Comparison of ENCODE assay signal across 18 cellular contexts in the genomic region with DNA sequence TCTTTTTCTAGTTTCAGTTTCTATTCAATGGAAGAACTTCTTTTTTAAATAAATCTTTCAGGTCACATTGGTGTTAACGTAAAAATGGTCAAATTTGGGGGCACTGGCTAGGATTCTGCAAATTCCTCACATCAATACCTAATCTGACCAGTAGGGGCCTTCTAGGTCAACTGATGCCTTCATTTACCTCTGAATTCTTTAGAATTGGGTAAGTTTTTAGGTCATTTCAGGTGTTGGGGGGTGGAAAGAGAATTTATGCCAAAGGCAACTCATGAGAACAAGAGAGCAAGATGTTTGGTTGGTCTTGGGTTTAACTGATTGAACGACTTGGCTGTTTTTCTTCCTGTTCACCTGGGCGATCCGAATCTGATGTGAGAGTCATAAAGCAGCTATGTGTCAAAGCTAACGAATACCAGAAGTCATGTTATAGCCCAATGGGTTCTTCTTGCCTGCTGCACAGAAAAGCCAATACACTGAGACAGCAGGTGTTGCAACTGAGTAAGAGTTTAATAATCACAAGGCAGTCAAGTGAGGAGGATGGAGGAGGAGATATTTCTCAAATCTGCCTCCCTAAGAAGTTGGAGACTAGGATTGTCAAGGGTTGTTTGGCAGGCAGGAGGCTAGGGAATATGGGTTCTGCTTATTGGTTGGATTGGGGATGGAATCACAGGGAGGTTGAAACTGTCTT. TPM values are rescaled to one million over a fixed set of nuclear protein-coding genes. Genes with fewer than 3 reads are reported as not detected.
DNase-seq lines count a peak whose midpoint lies in the region; ATAC-seq and TF ChIP-seq lines count a peak whose summit lies in the region.
"Had no signal": no experiment of that assay in that cellular context is flagged by ENCODE, and none has a peak within 500 bp of the region (broad histone marks: within the 10 kb centered on the region; RNA-seq: fewer than 3 reads in every experiment).

No MANE protein-coding gene starts in this region.

- H3K27ac ChIP-seq in SK-N-SH (ENCODE audit: low read depth in 2 of 2, low read length in 1 of 2) (no peak overlapping the region), Panc1 (ENCODE audit: low read length) (no peak overlapping the region)
- H3K27ac ChIP-seq: sigmoid colon, VCaP had no signal

- in situ Hi-C loops in Panc1 (cut with HindIII; ENCODE audit: low pct_unique_long_range_greater_than_20kb, low sequenced_read_pairs) = no loop called here

- no peak overlapping the region for H2AFZ ChIP-seq in SK-N-SH (ENCODE audit: low read depth)

- WGBS in SK-N-SH (ENCODE audit: low lambda C conversion rate) = 89% methylated on average over 5 of the region's 5 CpGs

- BruUV-seq in Panc1 (replicated peaks; lab: Mats Ljungman, UMichigan) = no TSS peak

- H3K27ac Mint-ChIP-seq in type B pancreatic cell = no peak overlapping the region
- H3K27ac Mint-ChIP-seq: activated naive CD8-positive, alpha-beta T cell; natural killer cell; stimulated activated naive CD8-positive, alpha-beta T cell treated with anti-CD3 and anti-CD28 coated beads, Interleukin-15, Interleukin-2, amounts not matched to agents 100 ng/mL and 50 ng/mL, for 24 hours had no signal

- H3K79me2 ChIP-seq in SK-N-SH (ENCODE audit: insufficient read depth) = no peaks in the 10 kb centered on the region

- TF ChIP-seq CTCF in SK-N-SH (IDR thresholded peaks at IDR 0.05) (peak; percentile 47), Panc1 (IDR thresholded peaks at IDR 0.05) (peak; percentile 31; the same call in 1 of the 2 replicates), fibroblast of villous mesenchyme (IDR thresholded peaks at IDR 0.05; ENCODE audit: insufficient read depth, low read depth, low read length) (peak; percentile 31), type B pancreatic cell (conservative IDR thresholded peaks at IDR 0.05) (peak; percentile 65), omental fat pad (IDR thresholded peaks at IDR 0.05) (no peak)

- H3K4me1 Mint-ChIP-seq in type B pancreatic cell (ENCODE audit: unreplicated experiment) = no peaks in the 10 kb centered on the region
- H3K4me1 Mint-ChIP-seq: natural killer cell had no signal

- H3K4me1 ChIP-seq in SK-N-SH (ENCODE audit: control insufficient read depth in 1 of 2, insufficient read depth in 2 of 2, low read depth in 1 of 2, low read length in 1 of 2) (no peaks in the 10 kb centered on the region; a peak in 2 of 4 replicates), Panc1 (ENCODE audit: control insufficient read depth, insufficient read depth, low read length) (no peaks in the 10 kb centered on the region)
- H3K4me1 ChIP-seq: sigmoid colon had no signal

- peaks cover 57 to 75% of the 10 kb centered on the region in 2 experiments for H3K36me3 ChIP-seq in SK-N-SH (replicated peaks in 1 of 2; ENCODE audit: control insufficient read depth in 1 of 2, insufficient read depth in 2 of 2, low read length in 1 of 2)
- no peaks in the 10 kb centered on the region; the same call in 1 of the 2 replicates for H3K36me3 ChIP-seq in Panc1 (ENCODE audit: control insufficient read depth, insufficient read depth, low read length)

- TF ChIP-seq RAD21 in SK-N-SH (IDR thresholded peaks at IDR 0.05; ENCODE audit: low read length) = no peak

- H3K4me2 ChIP-seq in SK-N-SH = no peak overlapping the region

- H4K20me1 ChIP-seq in SK-N-SH (ENCODE audit: insufficient read depth) = no peaks in the 10 kb centered on the region

- CTCF ChIA-PET in SK-N-SH (lab: Yijun Ruan, JAX) = interaction anchor here (1.0 kb wide), 1 partner anchor 13 kb away, joined by 3 read pairs; no protein-coding TSS in a partner anchor
- CTCF ChIA-PET in Panc1 (lab: Charles Lee) = no interaction called here

- intact Hi-C loops in Panc1 (cut with micrococcal nuclease; ENCODE audit: unreplicated experiment) = no loop called here

- H3K36me3 Mint-ChIP-seq in type B pancreatic cell = peaks cover 46% of the 10 kb centered on the region

- H3K27me3 Mint-ChIP-seq in type B pancreatic cell = no peaks in the 10 kb centered on the region

- no peak for TF ChIP-seq EP300 in SK-N-SH (IDR thresholded peaks at IDR 0.05; ENCODE audit: borderline replicate concordance in 1 of 2, low read depth in 1 of 2, low read length in 1 of 2)

- H3K27me3 ChIP-seq in SK-N-SH (ENCODE audit: insufficient read depth) (no peaks in the 10 kb centered on the region), Panc1 (ENCODE audit: control insufficient read depth, insufficient read depth, low read length) (no peaks in the 10 kb centered on the region)
- H3K27me3 ChIP-seq: sigmoid colon had no signal

- ATAC-seq in SK-N-SH treated with all-trans-retinoic acid at 6 μM for 48 hours (no peak), Panc1 (no peak), omental fat pad (ENCODE audit: low FRiP score) (no peak), HG03378 (IDR thresholded peaks at IDR 0.05; ENCODE audit: unreplicated experiment) (no peak)
- ATAC-seq: left lobe of liver, natural killer cell had no signal

- no peak overlapping the region for H3K4me3 Mint-ChIP-seq in type B pancreatic cell
- H3K4me3 Mint-ChIP-seq: activated naive CD8-positive, alpha-beta T cell; natural killer cell; stimulated activated naive CD8-positive, alpha-beta T cell treated with anti-CD3 and anti-CD28 coated beads, Interleukin-15, Interleukin-2, amounts not matched to agents 100 ng/mL and 50 ng/mL, for 24 hours had no signal

- H3K9me3 ChIP-seq in SK-N-SH (peaks cover 21% of the 10 kb centered on the region), Panc1 (ENCODE audit: control insufficient read depth, insufficient read depth, low read depth, low read length) (peaks cover 19% of the 10 kb centered on the region; the same call in 1 of the 2 replicates)

- H3K9me3 Mint-ChIP-seq in type B pancreatic cell = peaks cover 6% of the 10 kb centered on the region

- H3K9me2 ChIP-seq in SK-N-SH = no peaks in the 10 kb centered on the region

- peaks cover 3% of the 10 kb centered on the region for H3F3A ChIP-seq in SK-N-SH (replicated peaks; ENCODE audit: insufficient read depth)

- POLR2A ChIA-PET in SK-N-SH (lab: Yijun Ruan, JAX) (no interaction called here), Panc1 (lab: Charles Lee) (no interaction called here)

- H3K4me3 ChIP-seq in SK-N-SH (ENCODE audit: low read depth in 2 of 2, low read length in 1 of 2) (no peak overlapping the region; a peak in 1 of 4 replicates), Panc1 (ENCODE audit: low read depth in 2 of 2, low read length in 2 of 2) (no peak overlapping the region), fibroblast of villous mesenchyme (ENCODE audit: low read depth, low read length) (no peak overlapping the region)
- H3K4me3 ChIP-seq: sigmoid colon had no signal

- no peak overlapping the region for H3K9ac ChIP-seq in SK-N-SH

- DNase-seq in SK-N-SH = no peak
- no peak for DNase-seq in Panc1 (ENCODE audit: low read depth, low spot score)
- DNase-seq in fibroblast of villous mesenchyme (ENCODE audit: low read depth) = no peak
- no peak for DNase-seq in type B pancreatic cell (ENCODE audit: extremely low spot score, unreplicated experiment)
- DNase-seq in omental fat pad (ENCODE audit: low spot score) = no peak
- DNase-seq in NCI-H1417 (lab: John Stamatoyannopoulos, UW) = no peak
- DNase-seq: 8988T; central memory CD4-positive, alpha-beta T cell; COR-L47; natural killer cell; NCI-H345; sigmoid colon had no signal

TF ChIP-seq in SK-N-SH, 30 proteins besides CTCF, POLR2A, EP300 and RAD21 (continues in another document):
- TF ChIP-seq GATA2 (CRISPR knock-in tag; IDR thresholded peaks at IDR 0.05) = no peak
- no peak for TF ChIP-seq ELF1 (IDR thresholded peaks at IDR 0.05)
- no peak for TF ChIP-seq FOXM1 (IDR thresholded peaks at IDR 0.05; ENCODE audit: low read depth)
- TF ChIP-seq RFX5 (IDR thresholded peaks at IDR 0.05; ENCODE audit: low read length) = no peak
- TF ChIP-seq, protein P1, sequence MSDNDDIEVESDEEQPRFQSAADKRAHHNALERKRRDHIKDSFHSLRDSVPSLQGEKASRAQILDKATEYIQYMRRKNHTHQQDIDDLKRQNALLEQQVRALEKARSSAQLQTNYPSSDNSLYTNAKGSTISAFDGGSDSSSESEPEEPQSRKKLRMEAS (IDR thresholded peaks at IDR 0.05; ENCODE audit: low read depth) = no peak
- TF ChIP-seq NRF1 (IDR thresholded peaks at IDR 0.05; ENCODE audit: low read depth, low read length) = no peak

TF ChIP-seq in SK-N-SH treated with all-trans-retinoic acid at 6 μM for 48 hours, 23 proteins besides CTCF, POLR2A, EP300 and RAD21 (continues in another document):
- no peak for TF ChIP-seq ARNTL (CRISPR knock-in tag; IDR thresholded peaks at IDR 0.05; ENCODE audit: borderline replicate concordance, low read depth)
- TF ChIP-seq ZNF565 (CRISPR knock-in tag; conservative IDR thresholded peaks at IDR 0.05; ENCODE audit: low read depth) = no peak
- TF ChIP-seq ZNF70 (CRISPR knock-in tag; IDR thresholded peaks at IDR 0.05) = no peak

RNA-seq across cellular contexts. Expression of a gene that starts 15.3 kb away (rescaled TPM):
- 7.2 and 10.4 TPM in 2 replicates for polyA plus RNA-seq in SK-N-SH (2012; rRNA removed)
- 10.5 and 13.2 TPM in 2 replicates for polyA plus RNA-seq in SK-N-SH (2012; cell fraction: cytosol; rRNA removed)
- polyA plus RNA-seq in SK-N-SH (2012; cell fraction: nucleus; rRNA removed) = 7.4 and 14.2 TPM in 2 replicates
- total RNA-seq in Panc1 (2021; ENCODE audit: unreplicated experiment) = 8.3 TPM
- polyA plus RNA-seq in Panc1 (2012; ENCODE audit: insufficient read length) = 3.3 TPM
- 10.3 and 14.2 TPM in 2 replicates for total RNA-seq in fibroblast of villous mesenchyme
- total RNA-seq in type B pancreatic cell (ENCODE audit: low replicate concordance) = 6.7 and 13.4 TPM in 2 replicates
- total RNA-seq in omental fat pad = 1 to 10 TPM; 2.5 to 7.1 (median 5.0) TPM

RNA-seq across cellular contexts. Expression of a gene that starts 15.7 kb away (rescaled TPM):
- 2.9 and 3.2 TPM in 2 replicates for polyA plus RNA-seq in SK-N-SH (2012; rRNA removed)
- 4.4 TPM in 2 replicates for polyA plus RNA-seq in SK-N-SH (2012; cell fraction: cytosol; rRNA removed)
- polyA plus RNA-seq in SK-N-SH (2012; cell fraction: nucleus; rRNA removed) = 2.5 and 3.8 TPM in 2 replicates
- total RNA-seq in Panc1 (2021; ENCODE audit: unreplicated experiment) = 6.7 TPM
- 2.5 TPM for polyA plus RNA-seq in Panc1 (2012; ENCODE audit: insufficient read length)
- total RNA-seq in fibroblast of villous mesenchyme = 1.9 and 2.6 TPM in 2 replicates
- total RNA-seq in type B pancreatic cell (ENCODE audit: low replicate concordance) = 2.7 and 5.3 TPM in 2 replicates
- total RNA-seq in omental fat pad = 1 to 10 TPM in 2 of 4 donors, under 1 TPM in 2; 0.48 to 3.5 (median 1.1) TPM
- total RNA-seq: natural killer cell had no signal

RNA-seq across cellular contexts. Expression of a gene that starts 54.0 kb away (rescaled TPM):
- polyA plus RNA-seq in SK-N-SH (2012; rRNA removed) = 193 and 236 TPM in 2 replicates
- polyA plus RNA-seq in SK-N-SH (2012; cell fraction: cytosol; rRNA removed) = 223 and 271 TPM in 2 replicates
- 118 and 123 TPM in 2 replicates for polyA plus RNA-seq in SK-N-SH (2012; cell fraction: nucleus; rRNA removed)
- total RNA-seq in Panc1 (2021; ENCODE audit: unreplicated experiment) = 66.3 TPM
- 69.8 TPM for polyA plus RNA-seq in Panc1 (2012; ENCODE audit: insufficient read length)
- 36.7 and 46.7 TPM in 2 replicates for total RNA-seq in fibroblast of villous mesenchyme
- 13.9 and 15.7 TPM in 2 replicates for total RNA-seq in type B pancreatic cell (ENCODE audit: low replicate concordance)
- 100 to 1,000 TPM in 1 of 4 donors, 10 to 100 TPM in 3; 56.6 to 105 (median 76.3) TPM for total RNA-seq in omental fat pad
- total RNA-seq: natural killer cell had no signal

Comparison
In these comparisons a context has a peak if more than half of its experiments do, and no peak if none do; other contexts are left out.
1. CTCF ChIP-seq: peak in SK-N-SH (single experiment), Panc1 (single experiment), fibroblast of villous mesenchyme (single experiment) and type B pancreatic cell (single experiment); none in omental fat pad (0 of 3).